Comparison of ENCODE assay signal across 15 cellular contexts in genomic region chr6:30887901-30888300, GRCh38. TPM values are rescaled to one million over a fixed set of nuclear protein-coding genes. Genes with fewer than 3 reads are reported as not detected.
DNase-seq lines count a peak whose midpoint lies in the region; ATAC-seq and TF ChIP-seq lines count a peak whose summit lies in the region.
"Had no signal": no experiment of that assay in that cellular context is flagged by ENCODE, and none has a peak within 500 bp of the region (broad histone marks: within the 10 kb centered on the region; RNA-seq: fewer than 3 reads in every experiment).

No MANE protein-coding gene starts in this region.

- ATAC-seq in activated naive CD8-positive, alpha-beta T cell treated with anti-CD3 and anti-CD28 coated beads, Interleukin-2, amount 50 U/mL, for 24 hours = no peak
- ATAC-seq in GM21360 (IDR thresholded peaks at IDR 0.05; ENCODE audit: unreplicated experiment) = no peak
- ATAC-seq: pancreas had no signal

- peaks cover 62% of the 10 kb centered on the region for H3K4me1 ChIP-seq in vagina

- H3K4me3 ChIP-seq in vagina = no peak overlapping the region
- H3K4me3 ChIP-seq: pancreas had no signal

- peaks cover 32% of the 10 kb centered on the region for H3K4me1 Mint-ChIP-seq in activated naive CD8-positive, alpha-beta T cell (ENCODE audit: low read depth)
- H3K4me1 Mint-ChIP-seq in activated naive CD8-positive, alpha-beta T cell treated with anti-CD3 and anti-CD28 coated beads, Interleukin-2, amount 50 U/mL, for 24 hours = peaks cover 30% of the 10 kb centered on the region
- H3K4me1 Mint-ChIP-seq in brain (peaks cover 68% of the 10 kb centered on the region), nephron (peaks cover 58% of the 10 kb centered on the region)

- no peaks in the 10 kb centered on the region for H3K27me3 Mint-ChIP-seq in activated naive CD8-positive, alpha-beta T cell
- no peaks in the 10 kb centered on the region for H3K27me3 Mint-ChIP-seq in activated naive CD8-positive, alpha-beta T cell treated with anti-CD3 and anti-CD28 coated beads, Interleukin-2, amount 50 U/mL, for 24 hours
- H3K27me3 Mint-ChIP-seq in brain = peaks cover 10% of the 10 kb centered on the region
- H3K27me3 Mint-ChIP-seq in nephron (ENCODE audit: low read depth) = no peaks in the 10 kb centered on the region

- no peaks in the 10 kb centered on the region for H3K9me3 Mint-ChIP-seq in activated naive CD8-positive, alpha-beta T cell (ENCODE audit: low read depth)
- H3K9me3 Mint-ChIP-seq in activated naive CD8-positive, alpha-beta T cell treated with anti-CD3 and anti-CD28 coated beads, Interleukin-2, amount 50 U/mL, for 24 hours = no peaks in the 10 kb centered on the region
- H3K9me3 Mint-ChIP-seq in brain (no peaks in the 10 kb centered on the region), nephron (no peaks in the 10 kb centered on the region)
- H3K9me3 Mint-ChIP-seq: immature natural killer cell had no signal

- no peaks in the 10 kb centered on the region for H3K27me3 ChIP-seq in vagina
- H3K27me3 ChIP-seq: pancreas had no signal

- no peaks in the 10 kb centered on the region for H3K9me3 ChIP-seq in vagina
- H3K9me3 ChIP-seq: pancreas had no signal

- DNase-seq in activated naive CD8-positive, alpha-beta T cell treated with anti-CD3 and anti-CD28 coated beads, Interleukin-2, amount 50 U/mL, for 24 hours = no peak
- DNase-seq in vagina (ENCODE audit: extremely low spot score in 2 of 2) (no peak), GOT3 (lab: John Stamatoyannopoulos, UW) (no peak), cerebellar cortex (ENCODE audit: low spot score) (no peak)
- DNase-seq: activated CD8-positive, alpha-beta memory T cell treated with anti-CD3 and anti-CD28 coated beads for 24 hours; Calu3; effector memory CD4-positive, alpha-beta T cell; immature natural killer cell; NCI-H2107 had no signal

- peaks cover 0 to 30% of the 10 kb centered on the region in 2 donors for H3K36me3 ChIP-seq in vagina

- H3K36me3 Mint-ChIP-seq in activated naive CD8-positive, alpha-beta T cell = peaks cover 7% of the 10 kb centered on the region
- peaks cover 3% of the 10 kb centered on the region for H3K36me3 Mint-ChIP-seq in activated naive CD8-positive, alpha-beta T cell treated with anti-CD3 and anti-CD28 coated beads, Interleukin-2, amount 50 U/mL, for 24 hours (ENCODE audit: low read depth)
- H3K36me3 Mint-ChIP-seq in brain (peaks cover 42% of the 10 kb centered on the region), nephron (ENCODE audit: low read depth) (peaks cover 35% of the 10 kb centered on the region)

- H3K4me3 Mint-ChIP-seq in activated naive CD8-positive, alpha-beta T cell = no peak overlapping the region
- no peak overlapping the region for H3K4me3 Mint-ChIP-seq in activated naive CD8-positive, alpha-beta T cell treated with anti-CD3 and anti-CD28 coated beads, Interleukin-2, amount 50 U/mL, for 24 hours
- H3K4me3 Mint-ChIP-seq in brain = peak overlapping the region; percentile 41 to 98 (median 74)
- H3K4me3 Mint-ChIP-seq in nephron = peak overlapping the region; percentile 12 to 30 (median 21)
- H3K4me3 Mint-ChIP-seq: immature natural killer cell had no signal

- peak overlapping the region; percentile 16 for H3K27ac ChIP-seq in vagina
- H3K27ac ChIP-seq: pancreas had no signal

- intact Hi-C loops in vagina (cut with DNase I) = loop anchor here (10.0 kb wide), 1 partner anchor 203 kb away; the partner anchor contains the start of gene PPP1R18

- H3K27ac Mint-ChIP-seq in activated naive CD8-positive, alpha-beta T cell = peak overlapping the region; percentile 43
- H3K27ac Mint-ChIP-seq in activated naive CD8-positive, alpha-beta T cell treated with anti-CD3 and anti-CD28 coated beads, Interleukin-2, amount 50 U/mL, for 24 hours = no peak overlapping the region
- H3K27ac Mint-ChIP-seq in brain = peak overlapping the region; percentile 6 to 99 (median 99)
- H3K27ac Mint-ChIP-seq in nephron = peak overlapping the region; percentile 13 to 95 (median 46)

- TF ChIP-seq POLR2A in vagina (IDR thresholded peaks at IDR 0.05) = no peak

- no peak for TF ChIP-seq CTCF in brain (conservative IDR thresholded peaks at IDR 0.05)
- no peak for TF ChIP-seq CTCF in nephron (IDR thresholded peaks at IDR 0.05; ENCODE audit: unreplicated experiment in 3 of 3)
- TF ChIP-seq CTCF in vagina (IDR thresholded peaks at IDR 0.05) = no peak

RNA-seq across cellular contexts. Expression of gene DDR1, which starts 3.6 kb away (rescaled TPM):
- 221 TPM for polyA plus RNA-seq in brain (ENCODE audit: insufficient read depth, low read depth, low replicate concordance)
- total RNA-seq in vagina = 71.5 TPM

RNA-seq across cellular contexts. Expression of gene GTF2H4, which starts 20.1 kb away (rescaled TPM):
- polyA plus RNA-seq in brain (ENCODE audit: insufficient read depth, low read depth, low replicate concordance) = 33.0 TPM
- 16.7 TPM for total RNA-seq in vagina

RNA-seq across cellular contexts. Expression of gene VARS2, which starts 26.1 kb away (rescaled TPM):
- polyA plus RNA-seq in brain (ENCODE audit: insufficient read depth, low read depth, low replicate concordance) = 18.0 TPM
- total RNA-seq in vagina = 18.9 TPM

RNA-seq across cellular contexts. Expression of gene SFTA2, which starts 44.1 kb away (rescaled TPM):
- not detected for polyA plus RNA-seq in brain (ENCODE audit: insufficient read depth, low read depth, low replicate concordance)
- total RNA-seq in vagina = not detected
- total RNA-seq: mesenteric fat pad had no signal
- polyA plus RNA-seq: immature natural killer cell had no signal

RNA-seq across cellular contexts. Expression of gene MUCL3, which starts 52.9 kb away (rescaled TPM):
- not detected for polyA plus RNA-seq in brain (ENCODE audit: insufficient read depth, low read depth, low replicate concordance)
- 0.49 TPM for total RNA-seq in vagina
- total RNA-seq: mesenteric fat pad had no signal
- polyA plus RNA-seq: immature natural killer cell had no signal

Comparison
In these comparisons a context has a peak if more than half of its experiments do, and no peak if none do; other contexts are left out.
1. H3K4me3 Mint-ChIP-seq: peak in brain (5 of 5) and nephron (3 of 3); none in activated naive CD8-positive, alpha-beta T cell (single experiment) and activated naive CD8-positive, alpha-beta T cell treated with anti-CD3 and anti-CD28 coated beads, Interleukin-2, amount 50 U/mL, for 24 hours (single experiment).